ENCODE assay signal across 8 cellular contexts in genomic region chr21:41425954-41426655, GRCh38. TPM values are rescaled to one million over a fixed set of nuclear protein-coding genes. Genes with fewer than 3 reads are reported as not detected.
A peak's percentile ranks its signal among the peaks of the same experiment; 100 is the strongest.
DNase-seq lines count a peak whose midpoint lies in the region; ATAC-seq and TF ChIP-seq lines count a peak whose summit lies in the region.

Gene MX1 (plus strand): TSS chr21:41426239. CDS start chr21:41432071, 5,832 bp downstream.

- ATAC-seq in HG02571 (IDR thresholded peaks at IDR 0.05; ENCODE audit: unreplicated experiment), result peak; percentile 77
- peak; percentile 96 for ATAC-seq in stimulated activated naive CD8-positive, alpha-beta T cell treated with anti-CD3 and anti-CD28 coated beads, Interleukin-15, amount 100 ng/mL, for 72 hours

- H4K20me1 ChIP-seq in neural progenitor cell (ENCODE audit: low read depth), result no peaks in the 10 kb centered on the region

- H3K79me2 ChIP-seq in neural progenitor cell (ENCODE audit: low read depth), result no peaks in the 10 kb centered on the region

- H3K27me3 Mint-ChIP-seq in neural progenitor cell (ENCODE audit: insufficient read depth, low read depth), result peaks cover 19% of the 10 kb centered on the region
- H3K27me3 Mint-ChIP-seq in stimulated activated naive CD8-positive, alpha-beta T cell treated with anti-CD3 and anti-CD28 coated beads, Interleukin-15, amount 100 ng/mL, for 72 hours, result no peaks in the 10 kb centered on the region

- no peaks in the 10 kb centered on the region for H3K4me1 ChIP-seq in neural progenitor cell

- H3K9ac ChIP-seq in neural progenitor cell, result no peak within 1 kb of the TSS

- peak within 1 kb of the TSS; percentile 99 for H3K4me3 ChIP-seq in GM12875 (ENCODE audit: low read depth, low read length)
- H3K4me3 ChIP-seq in foreskin fibroblast (ENCODE audit: low read depth in 1 of 2, low read length in 2 of 2), result peak within 1 kb of the TSS; percentile 60 to 68
- peak within 1 kb of the TSS; percentile 48 for H3K4me3 ChIP-seq in neural progenitor cell

- peak within 1 kb of the TSS; percentile 45 for H2AFZ ChIP-seq in neural progenitor cell (replicated peaks)

- peaks cover 7% of the 10 kb centered on the region for H3K4me1 Mint-ChIP-seq in neural progenitor cell
- peaks cover 57% of the 10 kb centered on the region for H3K4me1 Mint-ChIP-seq in stimulated activated naive CD8-positive, alpha-beta T cell treated with anti-CD3 and anti-CD28 coated beads, Interleukin-15, amount 100 ng/mL, for 72 hours

- no peaks in the 10 kb centered on the region for H3K36me3 ChIP-seq in neural progenitor cell

- peaks cover 51% of the 10 kb centered on the region for H3K27me3 ChIP-seq in neural progenitor cell

- no peak for TF ChIP-seq CTCF in GM12875 (IDR thresholded peaks at IDR 0.05; ENCODE audit: borderline replicate concordance, insufficient read depth, low read depth, low read length)
- no peak for TF ChIP-seq CTCF in foreskin fibroblast (IDR thresholded peaks at IDR 0.05; ENCODE audit: low read depth, low read length)
- no peak for TF ChIP-seq CTCF in neural progenitor cell (IDR thresholded peaks at IDR 0.05)

- no peaks in the 10 kb centered on the region for H3F3A ChIP-seq in neural progenitor cell (ENCODE audit: low read depth)

- H3K36me3 Mint-ChIP-seq in neural progenitor cell, result peaks cover 3% of the 10 kb centered on the region

- peak within 1 kb of the TSS; percentile 63 for H3K27ac Mint-ChIP-seq in neural progenitor cell
- peak within 1 kb of the TSS; percentile 98 to 99 for H3K27ac Mint-ChIP-seq in stimulated activated naive CD8-positive, alpha-beta T cell treated with anti-CD3 and anti-CD28 coated beads, Interleukin-15, amount 100 ng/mL, for 72 hours

- no peak within 1 kb of the TSS for H3K27ac ChIP-seq in neural progenitor cell

- H3K4me3 Mint-ChIP-seq in neural progenitor cell, result peak within 1 kb of the TSS; percentile 74
- peak within 1 kb of the TSS; percentile 93 to 96 for H3K4me3 Mint-ChIP-seq in stimulated activated naive CD8-positive, alpha-beta T cell treated with anti-CD3 and anti-CD28 coated beads, Interleukin-15, amount 100 ng/mL, for 72 hours

- H3K9me3 Mint-ChIP-seq in neural progenitor cell, result no peaks in the 10 kb centered on the region
- H3K9me3 Mint-ChIP-seq in stimulated activated naive CD8-positive, alpha-beta T cell treated with anti-CD3 and anti-CD28 coated beads, Interleukin-15, amount 100 ng/mL, for 72 hours, result no peaks in the 10 kb centered on the region

- DNase-seq in NCI-H69 (lab: John Stamatoyannopoulos, UW) (peak; percentile 26), foreskin fibroblast (peak; percentile 7 to 34), neural progenitor cell (ENCODE audit: low spot score) (peak; percentile 52), foreskin melanocyte (no peak)
- DNase-seq in activated T-helper 1 cell treated with anti-CD3 and anti-CD28 coated beads, Interleukin-2, amount 50 U/mL, for 16 hours (ENCODE audit: low read depth in 1 of 2, low spot score in 1 of 2), result peak; percentile 76 to 78
- DNase-seq in stimulated activated naive CD8-positive, alpha-beta T cell treated with anti-CD3 and anti-CD28 coated beads, Interleukin-15, amount 100 ng/mL, for 72 hours, result peak; percentile 83 to 89

- H3K4me2 ChIP-seq in neural progenitor cell, result peak within 1 kb of the TSS; percentile 79

- H3K9me3 ChIP-seq in neural progenitor cell (ENCODE audit: low read depth), result no peaks in the 10 kb centered on the region

RNA-seq across cellular contexts. Expression of gene MX1, which starts in this region (rescaled TPM):
- 0.15 and 1.7 TPM in 2 replicates for total RNA-seq in neural progenitor cell (ENCODE audit: low replicate concordance)

Comparison
In these comparisons a context has a peak if more than half of its experiments do, and no peak if none do; other contexts are left out.
1. H3K4me3 ChIP-seq: peak in every context shown above with its lines; median percentile 99 in GM12875; 64 in foreskin fibroblast; 48 in neural progenitor cell.